25 cellular contexts compared by ENCODE assay signal in the genomic region with DNA sequence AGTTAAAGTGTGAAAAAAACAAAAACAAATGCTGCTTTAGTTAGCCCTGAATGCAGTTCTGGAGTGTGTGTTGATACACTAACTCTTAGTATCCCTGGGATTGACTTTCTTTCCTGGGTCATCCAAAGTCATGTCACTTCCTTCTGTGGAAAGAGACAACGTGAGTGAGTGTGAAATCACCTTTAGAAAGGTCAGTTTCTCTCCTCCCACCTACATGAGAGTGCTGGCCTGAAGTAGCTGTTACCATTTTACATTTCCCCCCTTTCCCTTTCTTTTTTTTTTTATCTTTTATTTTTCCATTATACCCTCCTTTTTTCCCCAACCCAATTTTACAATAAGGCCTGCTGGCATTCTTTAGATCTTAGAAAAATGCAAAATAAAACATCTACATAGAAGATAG.
"Had no signal": no experiment of that assay in that cellular context is flagged by ENCODE, and none has a peak within 500 bp of the region (broad histone marks: within the 10 kb centered on the region; RNA-seq: fewer than 3 reads in every experiment).

No MANE protein-coding gene starts in this region.

- DNase-seq: activated CD4-positive, alpha-beta memory T cell treated with anti-CD3 and anti-CD28 coated beads, Interleukin-2, amount 10 ng/mL, durations not matched to agents 7 days and 5 days; activated CD4-positive, alpha-beta T cell treated with anti-CD3 and anti-CD28 coated beads for 4 hours; activated CD8-positive, alpha-beta memory T cell treated with anti-CD3 and anti-CD28 coated beads for 24 hours; activated CD8-positive, alpha-beta memory T cell treated with anti-CD3 and anti-CD28 coated beads, Interleukin-2, amount 10 ng/mL, durations not matched to agents 7 days and 5 days; activated CD8-positive, alpha-beta memory T cell treated with anti-CD3 and anti-CD28 coated beads, Interleukin-2, amount 50 U/mL, for 48 hours; activated effector memory CD4-positive, alpha-beta T cell treated with anti-CD3 and anti-CD28 coated beads, Interleukin-2, amount 50 U/mL, for 16 hours; activated naive CD4-positive, alpha-beta T cell; activated naive CD8-positive, alpha-beta T cell treated with anti-CD3 and anti-CD28 coated beads, Interleukin-2, amount 10 ng/mL, durations not matched to agents 7 days and 5 days; activated T-cell treated with anti-CD3 and anti-CD28 coated beads, Interleukin-2, amount 50 U/mL, for 48 hours; Karpas-422; NCI-H1048; NCI-H1436; NCI-H1694; NCI-H2029; NCI-H345; NCI-H524 treated with DMSO at 0.1 percent for 48 hours; Peyer's patch; SIG-M5 had no signal

- H3K27me3 Mint-ChIP-seq: activated CD4-positive, alpha-beta memory T cell treated with anti-CD3 and anti-CD28 coated beads, Interleukin-2, amount 10 ng/mL, durations not matched to agents 7 days and 5 days; activated CD8-positive, alpha-beta memory T cell treated with anti-CD3 and anti-CD28 coated beads, Interleukin-2, amount 10 ng/mL, durations not matched to agents 7 days and 5 days; activated naive CD4-positive, alpha-beta T cell treated with anti-CD3 and anti-CD28 coated beads, Interleukin-2, amount 50 U/mL, for 24 hours; activated naive CD8-positive, alpha-beta T cell treated with anti-CD3 and anti-CD28 coated beads, Interleukin-2, amount 10 ng/mL, durations not matched to agents 7 days and 5 days; activated T-helper 17 cell treated with anti-CD3 and anti-CD28 coated beads, Interleukin-2, amount 50 U/mL, for 72 hours had no signal

- H3K9me3 Mint-ChIP-seq: activated CD4-positive, alpha-beta memory T cell treated with anti-CD3 and anti-CD28 coated beads, Interleukin-2, amount 10 ng/mL, durations not matched to agents 7 days and 5 days; activated naive CD4-positive, alpha-beta T cell treated with anti-CD3 and anti-CD28 coated beads, Interleukin-2, amount 50 U/mL, for 24 hours; activated naive CD8-positive, alpha-beta T cell treated with anti-CD3 and anti-CD28 coated beads, Interleukin-2, amount 10 ng/mL, durations not matched to agents 7 days and 5 days; activated T-helper 17 cell treated with anti-CD3 and anti-CD28 coated beads, Interleukin-2, amount 50 U/mL, for 72 hours; T-helper 2 cell treated with Interferon-gamma antibody and Interleukin-4, amounts not matched to agents 5 μg/mL and 100 μg/mL, for 36 hours had no signal

- H3K9me3 ChIP-seq: ascending aorta, MG63, Peyer's patch had no signal

- H3K4me3 Mint-ChIP-seq: activated CD4-positive, alpha-beta memory T cell treated with anti-CD3 and anti-CD28 coated beads, Interleukin-2, amount 10 ng/mL, durations not matched to agents 7 days and 5 days; activated CD8-positive, alpha-beta memory T cell treated with anti-CD3 and anti-CD28 coated beads, Interleukin-2, amount 10 ng/mL, durations not matched to agents 7 days and 5 days; activated naive CD4-positive, alpha-beta T cell treated with anti-CD3 and anti-CD28 coated beads, Interleukin-2, amount 50 U/mL, for 24 hours; activated naive CD8-positive, alpha-beta T cell treated with anti-CD3 and anti-CD28 coated beads, Interleukin-2, amount 10 ng/mL, durations not matched to agents 7 days and 5 days; activated T-helper 17 cell treated with anti-CD3 and anti-CD28 coated beads, Interleukin-2, amount 50 U/mL, for 72 hours; T-helper 2 cell treated with Interferon-gamma antibody and Interleukin-4, amounts not matched to agents 5 μg/mL and 100 μg/mL, for 36 hours had no signal

- H3K4me1 Mint-ChIP-seq: activated CD4-positive, alpha-beta memory T cell treated with anti-CD3 and anti-CD28 coated beads, Interleukin-2, amount 10 ng/mL, durations not matched to agents 7 days and 5 days; activated CD8-positive, alpha-beta memory T cell treated with anti-CD3 and anti-CD28 coated beads, Interleukin-2, amount 10 ng/mL, durations not matched to agents 7 days and 5 days; activated naive CD8-positive, alpha-beta T cell treated with anti-CD3 and anti-CD28 coated beads, Interleukin-2, amount 10 ng/mL, durations not matched to agents 7 days and 5 days; activated T-helper 17 cell treated with anti-CD3 and anti-CD28 coated beads, Interleukin-2, amount 50 U/mL, for 72 hours had no signal

- ATAC-seq: activated CD4-positive, CD25-positive, alpha-beta regulatory T cell treated with anti-CD3 and anti-CD28 coated beads, Interleukin-2, amount 50 U/mL, for 24 hours; activated CD8-positive, alpha-beta memory T cell treated with anti-CD3 and anti-CD28 coated beads, Interleukin-2, amount 10 ng/mL, durations not matched to agents 7 days and 5 days; activated T-helper 17 cell treated with anti-CD3 and anti-CD28 coated beads, Interleukin-2, amount 50 U/mL, for 72 hours; Right ventricle myocardium inferior had no signal

- H3K27ac Mint-ChIP-seq: activated CD4-positive, alpha-beta memory T cell treated with anti-CD3 and anti-CD28 coated beads, Interleukin-2, amount 10 ng/mL, durations not matched to agents 7 days and 5 days; activated CD8-positive, alpha-beta memory T cell treated with anti-CD3 and anti-CD28 coated beads, Interleukin-2, amount 10 ng/mL, durations not matched to agents 7 days and 5 days; activated naive CD4-positive, alpha-beta T cell treated with anti-CD3 and anti-CD28 coated beads, Interleukin-2, amount 50 U/mL, for 24 hours; activated naive CD8-positive, alpha-beta T cell treated with anti-CD3 and anti-CD28 coated beads, Interleukin-2, amount 10 ng/mL, durations not matched to agents 7 days and 5 days; activated T-helper 17 cell treated with anti-CD3 and anti-CD28 coated beads, Interleukin-2, amount 50 U/mL, for 72 hours; T-helper 2 cell treated with Interferon-gamma antibody and Interleukin-4, amounts not matched to agents 5 μg/mL and 100 μg/mL, for 36 hours had no signal
